In the genomic region with DNA sequence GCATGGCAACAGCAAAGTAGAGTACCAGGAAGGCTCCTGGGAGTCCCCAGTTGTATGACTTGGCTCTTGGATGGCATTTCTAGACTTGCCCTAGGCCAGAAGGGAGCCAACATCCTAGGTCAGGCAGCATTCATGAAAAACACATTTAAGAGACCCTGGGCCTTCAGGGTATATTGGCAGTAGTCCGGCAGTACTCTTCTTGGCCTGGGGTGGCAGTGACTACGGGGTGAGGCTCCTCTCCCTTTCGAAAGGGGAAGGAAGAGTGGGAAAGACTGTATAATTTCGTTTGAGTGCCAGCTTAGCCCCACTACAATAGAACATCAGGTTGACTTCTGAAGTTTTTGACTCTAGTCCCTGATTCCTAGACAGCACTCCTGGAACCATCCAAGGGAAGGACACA, we compare ENCODE assay signal across 17 cellular contexts.
"Had no signal": no experiment of that assay in that cellular context is flagged by ENCODE, and none has a peak within 500 bp of the region (broad histone marks: within the 10 kb centered on the region; RNA-seq: fewer than 3 reads in every experiment).

No MANE protein-coding gene starts in this region.

- ATAC-seq: esophagus mucosa; heart right ventricle; psoas muscle; sciatic nerve; stimulated activated memory B cell treated with anti-CD40 and anti-IgM and Interleukin-4, amounts not matched to agents 10 μg/mL and 1 μg/mL and 100 μg/mL, for 72 hours had no signal

- H3K4me3 ChIP-seq: dorsolateral prefrontal cortex, heart right ventricle, left ventricle myocardium inferior, lower lobe of right lung, psoas muscle, spleen, tibial nerve had no signal

- H3K4me1 ChIP-seq: heart right ventricle, left ventricle myocardium inferior, lower lobe of right lung, psoas muscle, spleen, tibial nerve had no signal

- H3K36me3 ChIP-seq: heart right ventricle, left ventricle myocardium inferior, lower lobe of right lung, spleen, tibial nerve had no signal

- H3K27me3 ChIP-seq: heart right ventricle, spleen, tibial nerve had no signal

- H3K27ac ChIP-seq: dorsolateral prefrontal cortex, heart right ventricle, left ventricle myocardium inferior, lower lobe of right lung, psoas muscle, spleen, tibial nerve had no signal

- DNase-seq: cortex of kidney; dorsolateral prefrontal cortex; effector CD8-positive, alpha-beta T cell; heart right ventricle; immature natural killer cell; left ventricle myocardium inferior; lower lobe of right lung; naive B cell; psoas muscle; stimulated activated CD4-positive, alpha-beta T cell treated with anti-CD3 and anti-CD28 coated beads, Interleukin-15, amount 100 ng/mL, for 24 hours; stimulated activated CD4-positive, alpha-beta T cell treated with anti-CD3 and anti-CD28 coated beads, Interleukin-1b, Interleukin-23, amount 100 ng/mL, for 48 hours; stimulated activated CD4-positive, alpha-beta T cell treated with anti-CD3 and anti-CD28 coated beads, Interleukin-4, amount 100 ng/mL, for 24 hours had no signal
